Comparison of ENCODE assay signal across 1 cellular context in genomic region chr18:46899274-46899948, GRCh38.
TF ChIP-seq lines count a peak whose summit lies in the region.

No MANE protein-coding gene starts in this region.

TF ChIP-seq in SK-N-SH treated with all-trans-retinoic acid at 6 μM for 48 hours, 23 proteins besides CTCF, POLR2A, EP300 and RAD21 (continued from another document):
- TF ChIP-seq PATZ1 (CRISPR knock-in tag; IDR thresholded peaks at IDR 0.05; ENCODE audit: borderline replicate concordance) (no peak), PPARA (CRISPR knock-in tag; IDR thresholded peaks at IDR 0.05; ENCODE audit: borderline replicate concordance) (no peak), TCF4 (CRISPR knock-in tag; IDR thresholded peaks at IDR 0.05; ENCODE audit: borderline replicate concordance) (no peak), ISL1 (CRISPR knock-in tag; IDR thresholded peaks at IDR 0.05) (no peak), ZNF8 (CRISPR knock-in tag; IDR thresholded peaks at IDR 0.05) (no peak), ZFP3 (CRISPR knock-in tag; IDR thresholded peaks at IDR 0.05) (no peak), BACH2 (CRISPR knock-in tag; IDR thresholded peaks at IDR 0.05; ENCODE audit: borderline replicate concordance) (no peak), ZC3H10 (CRISPR knock-in tag; IDR thresholded peaks at IDR 0.05) (no peak), ZNF70 (CRISPR knock-in tag; IDR thresholded peaks at IDR 0.05) (no peak), SNAI2 (CRISPR knock-in tag; IDR thresholded peaks at IDR 0.05) (no peak), ARNTL (CRISPR knock-in tag; IDR thresholded peaks at IDR 0.05; ENCODE audit: borderline replicate concordance, low read depth) (no peak), ZNF565 (CRISPR knock-in tag; conservative IDR thresholded peaks at IDR 0.05; ENCODE audit: low read depth) (no peak), ZFP30 (CRISPR knock-in tag; IDR thresholded peaks at IDR 0.05) (no peak)
